28 cellular contexts compared by ENCODE assay signal in genomic region chrX:132404266-132404665, GRCh38.
"Had no signal": no experiment of that assay in that cellular context is flagged by ENCODE, and none has a peak within 500 bp of the region (broad histone marks: within the 10 kb centered on the region; RNA-seq: fewer than 3 reads in every experiment).

No MANE protein-coding gene starts in this region.

- H3K4me1 ChIP-seq: prostate gland, right atrium auricular region, thyroid gland, tibial nerve, upper lobe of right lung, uterus had no signal

- H3K4me3 ChIP-seq: pancreas, prostate gland, right atrium auricular region, skin epidermis, stomach, thoracic aorta, thyroid gland, tibial nerve, upper lobe of right lung, uterus had no signal

- ATAC-seq: naive thymus-derived CD8-positive, alpha-beta T cell; natural killer cell treated with Interleukin-12 subunit alpha and Interleukin-12 subunit beta and Interleukin-15 and Interleukin-18, amount 100 ng/mL, for 72 hours; pancreas; sciatic nerve; stimulated activated effector memory CD8-positive, alpha-beta T cell treated with anti-CD3 and anti-CD28 coated beads, Interleukin-12 subunit alpha, Interleukin-12 subunit beta, amount 100 ng/mL, for 72 hours; upper lobe of right lung had no signal

- DNase-seq: naive B cell; naive thymus-derived CD8-positive, alpha-beta T cell; nephron progenitor cell; nucleus accumbens; pancreas; retina; stimulated activated CD4-positive, alpha-beta T cell treated with anti-CD3 and anti-CD28 coated beads, Interleukin-15, amount 100 ng/mL, for 24 hours; stimulated activated CD4-positive, alpha-beta T cell treated with anti-CD3 and anti-CD28 coated beads, Interleukin-2, amount 100 ng/mL, for 24 hours; stimulated activated CD4-positive, alpha-beta T cell treated with anti-CD3 and anti-CD28 coated beads, Interleukin-2, amount 100 ng/mL, for 48 hours; stimulated activated CD4-positive, alpha-beta T cell treated with anti-CD3 and anti-CD28 coated beads, Interleukin-4, amount 100 ng/mL, for 24 hours; stimulated activated naive B cell treated with anti-CD40 and anti-IgM and Interleukin-4, amounts not matched to agents 10 μg/mL and 1 μg/mL and 100 μg/mL, for 72 hours; stimulated activated naive CD4-positive, alpha-beta T cell treated with Interleukin-2 at 50 U/mL for 16 hours; stomach; thyroid gland; upper lobe of right lung; uterus had no signal

- H3K4me3 Mint-ChIP-seq: naive B cell; naive thymus-derived CD8-positive, alpha-beta T cell; natural killer cell treated with Interleukin-12 subunit alpha and Interleukin-12 subunit beta and Interleukin-15 and Interleukin-18, amount 100 ng/mL, for 72 hours; nephron progenitor cell; neural crest cell; stimulated activated effector memory CD8-positive, alpha-beta T cell treated with anti-CD3 and anti-CD28 coated beads, Interleukin-12 subunit alpha, Interleukin-12 subunit beta, amount 100 ng/mL, for 72 hours; stimulated activated naive B cell treated with anti-CD40 and anti-IgM and Interleukin-4, amounts not matched to agents 10 μg/mL and 1 μg/mL and 100 μg/mL, for 72 hours; stimulated activated naive CD8-positive, alpha-beta T cell treated with anti-CD3 and anti-CD28 coated beads, Interleukin-15, Interleukin-2, amounts not matched to agents 100 ng/mL and 50 ng/mL, for 24 hours; type B pancreatic cell had no signal

- FAIRE-seq: pancreas had no signal

- H3K27me3 ChIP-seq: neutrophil, pancreas, right atrium auricular region, stomach, thyroid gland, upper lobe of right lung, uterus had no signal

- H3K9me3 Mint-ChIP-seq: naive B cell; naive thymus-derived CD8-positive, alpha-beta T cell; natural killer cell treated with Interleukin-12 subunit alpha and Interleukin-12 subunit beta and Interleukin-15 and Interleukin-18, amount 100 ng/mL, for 72 hours; nephron progenitor cell; neural crest cell; stimulated activated effector memory CD8-positive, alpha-beta T cell treated with anti-CD3 and anti-CD28 coated beads, Interleukin-12 subunit alpha, Interleukin-12 subunit beta, amount 100 ng/mL, for 72 hours; stimulated activated naive B cell treated with anti-CD40 and anti-IgM and Interleukin-4, amounts not matched to agents 10 μg/mL and 1 μg/mL and 100 μg/mL, for 72 hours; stimulated activated naive CD8-positive, alpha-beta T cell treated with anti-CD3 and anti-CD28 coated beads, Interleukin-15, Interleukin-2, amounts not matched to agents 100 ng/mL and 50 ng/mL, for 24 hours; type B pancreatic cell had no signal

- H3K36me3 ChIP-seq: neutrophil, pancreas, prostate gland, right atrium auricular region, stomach, thoracic aorta, thyroid gland, tibial nerve, upper lobe of right lung, uterus had no signal

- H3K27ac ChIP-seq: neutrophil, pancreas, prostate gland, right atrium auricular region, skin epidermis, stomach, thoracic aorta, thyroid gland, tibial nerve, upper lobe of right lung, uterus had no signal

- H3K27me3 Mint-ChIP-seq: naive B cell; naive thymus-derived CD8-positive, alpha-beta T cell; natural killer cell treated with Interleukin-12 subunit alpha and Interleukin-12 subunit beta and Interleukin-15 and Interleukin-18, amount 100 ng/mL, for 72 hours; stimulated activated naive B cell treated with anti-CD40 and anti-IgM and Interleukin-4, amounts not matched to agents 10 μg/mL and 1 μg/mL and 100 μg/mL, for 72 hours; stimulated activated naive CD8-positive, alpha-beta T cell treated with anti-CD3 and anti-CD28 coated beads, Interleukin-15, Interleukin-2, amounts not matched to agents 100 ng/mL and 50 ng/mL, for 24 hours; type B pancreatic cell had no signal

- H3K27ac Mint-ChIP-seq: natural killer cell treated with Interleukin-12 subunit alpha and Interleukin-12 subunit beta and Interleukin-15 and Interleukin-18, amount 100 ng/mL, for 72 hours; nephron progenitor cell; stimulated activated effector memory CD8-positive, alpha-beta T cell treated with anti-CD3 and anti-CD28 coated beads, Interleukin-12 subunit alpha, Interleukin-12 subunit beta, amount 100 ng/mL, for 72 hours; stimulated activated naive B cell treated with anti-CD40 and anti-IgM and Interleukin-4, amounts not matched to agents 10 μg/mL and 1 μg/mL and 100 μg/mL, for 72 hours; stimulated activated naive CD8-positive, alpha-beta T cell treated with anti-CD3 and anti-CD28 coated beads, Interleukin-15, Interleukin-2, amounts not matched to agents 100 ng/mL and 50 ng/mL, for 24 hours; type B pancreatic cell had no signal

- H3K9me3 ChIP-seq: neutrophil, pancreas, prostate gland, right atrium auricular region, stomach, thoracic aorta, thyroid gland, tibial nerve, upper lobe of right lung, uterus had no signal

- H3K36me3 Mint-ChIP-seq: natural killer cell treated with Interleukin-12 subunit alpha and Interleukin-12 subunit beta and Interleukin-15 and Interleukin-18, amount 100 ng/mL, for 72 hours; stimulated activated effector memory CD8-positive, alpha-beta T cell treated with anti-CD3 and anti-CD28 coated beads, Interleukin-12 subunit alpha, Interleukin-12 subunit beta, amount 100 ng/mL, for 72 hours; type B pancreatic cell had no signal

- H3K4me1 Mint-ChIP-seq: neural crest cell; stimulated activated effector memory CD8-positive, alpha-beta T cell treated with anti-CD3 and anti-CD28 coated beads, Interleukin-12 subunit alpha, Interleukin-12 subunit beta, amount 100 ng/mL, for 72 hours had no signal
